ENCODE assay signal across 11 cellular contexts in genomic region chr3:169923189-169923588, GRCh38. TPM values are rescaled to one million over a fixed set of nuclear protein-coding genes. Genes with fewer than 3 reads are reported as not detected.
DNase-seq lines count a peak whose midpoint lies in the region; ATAC-seq and TF ChIP-seq lines count a peak whose summit lies in the region.
"Had no signal": no experiment of that assay in that cellular context is flagged by ENCODE, and none has a peak within 500 bp of the region (broad histone marks: within the 10 kb centered on the region; RNA-seq: fewer than 3 reads in every experiment).

No MANE protein-coding gene starts in this region.

- no peak overlapping the region for H3K27ac ChIP-seq in stomach
- no peak overlapping the region for H3K27ac ChIP-seq in effector memory CD4-positive, alpha-beta T cell (ENCODE audit: insufficient read depth, low read length, poor library complexity, severe bottlenecking)

- TF ChIP-seq CTCF in stomach (IDR thresholded peaks at IDR 0.05): no peak

- TF ChIP-seq EP300 in stomach (IDR thresholded peaks at IDR 0.05): no peak

- H3K9me3 ChIP-seq in stomach: no peaks in the 10 kb centered on the region
- H3K9me3 ChIP-seq in effector memory CD4-positive, alpha-beta T cell (ENCODE audit: control insufficient read depth, low read length): no peaks in the 10 kb centered on the region

- DNase-seq in NCI-H1092 (lab: John Stamatoyannopoulos, UW): peak; percentile 90
- peak; percentile 78 for DNase-seq in RPMI8226
- peak; percentile 84 for DNase-seq in Right ventricle myocardium superior
- peak; percentile 95 for DNase-seq in stomach
- DNase-seq in effector memory CD4-positive, alpha-beta T cell: no peak
- DNase-seq in hypothalamus (lab: John Stamatoyannopoulos, UW): no peak
- DNase-seq in activated CD8-positive, alpha-beta memory T cell treated with anti-CD3 and anti-CD28 coated beads, Interleukin-2, amount 50 U/mL, for 4 hours: no peak
- no peak for DNase-seq in GDM1 (lab: John Stamatoyannopoulos, UW)
- DNase-seq: DND-41 had no signal

- intact Hi-C loops in Right ventricle myocardium superior (cut with DNase I) (no loop called here), stomach (cut with DNase I; ENCODE audit: low total_unique reads) (no loop called here)

- H3K36me3 ChIP-seq in stomach: no peaks in the 10 kb centered on the region
- no peaks in the 10 kb centered on the region for H3K36me3 ChIP-seq in effector memory CD4-positive, alpha-beta T cell (ENCODE audit: control insufficient read depth, insufficient read depth, low read length)

- ATAC-seq in Right ventricle myocardium superior (ENCODE audit: poor library complexity): peak; percentile 98

- no peak overlapping the region for H3K4me3 ChIP-seq in stomach
- H3K4me3 ChIP-seq in effector memory CD4-positive, alpha-beta T cell (ENCODE audit: insufficient read depth, low read depth, low read length, poor library complexity, severe bottlenecking): no peak overlapping the region

- H3K4me1 ChIP-seq in stomach: peaks cover 0 to 7% (median 0%) of the 10 kb centered on the region in 4 donors
- H3K4me1 ChIP-seq in effector memory CD4-positive, alpha-beta T cell (ENCODE audit: control insufficient read depth, insufficient read depth, low read length, poor library complexity, severe bottlenecking): no peaks in the 10 kb centered on the region

- WGBS in stomach, 5 donors: 20 to 38% (median 30%) methylated on average over 8 of the region's 8 CpGs

- no peak for TF ChIP-seq POLR2A in stomach (IDR thresholded peaks at IDR 0.05)

- no peaks in the 10 kb centered on the region for H3K27me3 ChIP-seq in stomach
- no peaks in the 10 kb centered on the region for H3K27me3 ChIP-seq in effector memory CD4-positive, alpha-beta T cell (replicated peaks; ENCODE audit: control insufficient read depth, insufficient read depth, low read length, poor library complexity, severe bottlenecking)

RNA-seq across cellular contexts. Expression of gene SAMD7, which starts 11.8 kb away (rescaled TPM):
- total RNA-seq in Right ventricle myocardium superior (not detected), stomach (not detected)
- polyA plus RNA-seq in stomach: not detected
- total RNA-seq: mesenteric fat pad had no signal
- polyA plus RNA-seq: thymus had no signal

RNA-seq across cellular contexts. Expression of gene SEC62, which starts 43.4 kb away (rescaled TPM):
- total RNA-seq in Right ventricle myocardium superior (85.4 TPM), stomach (10 to 100 TPM; 12.1 to 79.9 (median 45.5) TPM)
- polyA plus RNA-seq in stomach: 100 to 1,000 TPM in 1 of 3 donors, 10 to 100 TPM in 2; 38.1 to 239 (median 80.2) TPM

RNA-seq across cellular contexts. Expression of gene LRRC31, which starts 53.5 kb away (rescaled TPM):
- total RNA-seq in Right ventricle myocardium superior: not detected
- total RNA-seq in stomach: 10 to 100 TPM in 3 of 5 donors, 1 to 10 TPM in 2; 1.8 to 35.3 (median 15.2) TPM
- polyA plus RNA-seq in stomach: 10 to 100 TPM in 1 of 3 donors, 1 to 10 TPM in 2; 2.6 to 14.2 (median 4.0) TPM
- total RNA-seq: mesenteric fat pad had no signal

Comparison
In these comparisons a context has a peak if more than half of its experiments do, and no peak if none do; other contexts are left out.
1. DNase-seq: peak in NCI-H1092 (single experiment), RPMI8226 (single experiment), Right ventricle myocardium superior (single experiment) and stomach (single experiment); none in effector memory CD4-positive, alpha-beta T cell (0 of 3), hypothalamus (0 of 51), activated CD8-positive, alpha-beta memory T cell treated with anti-CD3 and anti-CD28 coated beads, Interleukin-2, amount 50 U/mL, for 4 hours (single experiment) and GDM1 (single experiment).